Comparison of ENCODE assay signal across 17 cellular contexts in genomic region chr2:105112345-105112744, GRCh38.
DNase-seq lines count a peak whose midpoint lies in the region; ATAC-seq, FAIRE-seq and TF ChIP-seq lines count a peak whose summit lies in the region.
"Had no signal": no experiment of that assay in that cellular context is flagged by ENCODE, and none has a peak within 500 bp of the region (broad histone marks: within the 10 kb centered on the region; RNA-seq: fewer than 3 reads in every experiment).

No MANE protein-coding gene starts in this region.

- H3K27me3 ChIP-seq in KMS-11 (ENCODE audit: insufficient read depth, low read depth), result no peaks in the 10 kb centered on the region
- no peaks in the 10 kb centered on the region for H3K27me3 ChIP-seq in WERI-Rb-1 (ENCODE audit: insufficient read depth, low read depth, severe bottlenecking)
- H3K27me3 ChIP-seq in small intestine (ENCODE audit: control insufficient read depth in 2 of 2, insufficient read depth in 2 of 2, low read length in 2 of 2), result no peaks in the 10 kb centered on the region

- H3K36me3 ChIP-seq in KMS-11 (ENCODE audit: insufficient read depth), result no peaks in the 10 kb centered on the region
- no peaks in the 10 kb centered on the region for H3K36me3 ChIP-seq in WERI-Rb-1
- peaks cover 0 to 1% of the 10 kb centered on the region in 2 donors for H3K36me3 ChIP-seq in small intestine (ENCODE audit: control insufficient read depth in 2 of 2, insufficient read depth in 2 of 2, low read length in 2 of 2)

- H3K4me1 ChIP-seq in KMS-11 (ENCODE audit: low read depth, poor library complexity, severe bottlenecking), result peaks cover 45% of the 10 kb centered on the region
- H3K4me1 ChIP-seq in small intestine (ENCODE audit: control insufficient read depth in 2 of 2, insufficient read depth in 1 of 2, low read depth in 1 of 2, low read length in 1 of 2), result no peaks in the 10 kb centered on the region

- no peak overlapping the region for H3K4me3 Mint-ChIP-seq in activated naive CD8-positive, alpha-beta T cell treated with anti-CD3 and anti-CD28 coated beads, Interleukin-2, amount 50 U/mL, for 24 hours
- H3K4me3 Mint-ChIP-seq in activated naive CD8-positive, alpha-beta T cell treated with anti-CD3 and anti-CD28 coated beads for 36 hours, result no peak overlapping the region
- H3K4me3 Mint-ChIP-seq: B cell; CD4-positive, alpha-beta T cell had no signal

- H3K9me3 ChIP-seq in WERI-Rb-1 (ENCODE audit: severe bottlenecking) (no peaks in the 10 kb centered on the region), small intestine (ENCODE audit: control insufficient read depth, low read depth) (no peaks in the 10 kb centered on the region)

- no peaks in the 10 kb centered on the region for H3K27me3 Mint-ChIP-seq in activated naive CD8-positive, alpha-beta T cell treated with anti-CD3 and anti-CD28 coated beads, Interleukin-2, amount 50 U/mL, for 24 hours
- H3K27me3 Mint-ChIP-seq in activated naive CD8-positive, alpha-beta T cell treated with anti-CD3 and anti-CD28 coated beads for 36 hours, result no peaks in the 10 kb centered on the region
- H3K27me3 Mint-ChIP-seq: B cell; CD4-positive, alpha-beta T cell had no signal

- FAIRE-seq in small intestine (lab: Jason Lieb, UNC), result no peak
- FAIRE-seq: A204.1, H54 had no signal

- H3K27ac ChIP-seq in KMS-11 (peak overlapping the region; percentile 90), WERI-Rb-1 (no peak overlapping the region), small intestine (ENCODE audit: low read depth in 1 of 2, low read length in 1 of 2) (no peak overlapping the region)

- ATAC-seq in activated naive CD8-positive, alpha-beta T cell treated with anti-CD3 and anti-CD28 coated beads, Interleukin-2, amount 50 U/mL, for 24 hours, result no peak
- ATAC-seq: HCT116 had no signal

- H3K79me2 ChIP-seq in KMS-11 (ENCODE audit: insufficient read depth, low read depth), result no peaks in the 10 kb centered on the region

- H4K20me1 ChIP-seq in KMS-11 (ENCODE audit: insufficient read depth), result no peaks in the 10 kb centered on the region

- H3K9ac ChIP-seq in KMS-11, result peak overlapping the region; percentile 52; the same call in 1 of the 2 replicates

- TF ChIP-seq CTCF in KMS-11 (conservative IDR thresholded peaks at IDR 0.05; ENCODE audit: low read depth, low read length), result no peak
- TF ChIP-seq CTCF in WERI-Rb-1 (IDR thresholded peaks at IDR 0.05; ENCODE audit: low read depth, low read length), result no peak

- no peak overlapping the region for H3K4me3 ChIP-seq in KMS-11 (IDR thresholded peaks at IDR 0.05; ENCODE audit: insufficient read depth, low read depth, low read length)
- no peak overlapping the region for H3K4me3 ChIP-seq in WERI-Rb-1 (ENCODE audit: low read depth, low read length)
- H3K4me3 ChIP-seq in small intestine (ENCODE audit: low read depth in 1 of 2, low read length in 2 of 2), result no peak overlapping the region

- no peak overlapping the region; the same call in 1 of the 2 replicates for H2AFZ ChIP-seq in KMS-11 (ENCODE audit: low read depth)

- no peaks in the 10 kb centered on the region for H3K36me3 Mint-ChIP-seq in activated naive CD8-positive, alpha-beta T cell treated with anti-CD3 and anti-CD28 coated beads, Interleukin-2, amount 50 U/mL, for 24 hours (ENCODE audit: low read depth)
- H3K36me3 Mint-ChIP-seq in activated naive CD8-positive, alpha-beta T cell treated with anti-CD3 and anti-CD28 coated beads for 36 hours, result no peaks in the 10 kb centered on the region

- H3K4me2 ChIP-seq in KMS-11, result peak overlapping the region; percentile 68

- 68 to 81% (median 74%) methylated on average over 12 of the region's 12 CpGs for WGBS in small intestine, 3 donors

- H3K9me3 Mint-ChIP-seq in activated naive CD8-positive, alpha-beta T cell treated with anti-CD3 and anti-CD28 coated beads, Interleukin-2, amount 50 U/mL, for 24 hours, result no peaks in the 10 kb centered on the region
- H3K9me3 Mint-ChIP-seq in activated naive CD8-positive, alpha-beta T cell treated with anti-CD3 and anti-CD28 coated beads for 36 hours, result no peaks in the 10 kb centered on the region
- H3K9me3 Mint-ChIP-seq: CD4-positive, alpha-beta T cell had no signal

- H3K4me1 Mint-ChIP-seq in activated naive CD8-positive, alpha-beta T cell treated with anti-CD3 and anti-CD28 coated beads, Interleukin-2, amount 50 U/mL, for 24 hours, result no peaks in the 10 kb centered on the region
- no peaks in the 10 kb centered on the region for H3K4me1 Mint-ChIP-seq in activated naive CD8-positive, alpha-beta T cell treated with anti-CD3 and anti-CD28 coated beads for 36 hours
- H3K4me1 Mint-ChIP-seq: B cell had no signal

- DNase-seq in activated naive CD8-positive, alpha-beta T cell treated with anti-CD3 and anti-CD28 coated beads, Interleukin-2, amount 50 U/mL, for 24 hours, result no peak
- no peak for DNase-seq in activated naive CD8-positive, alpha-beta T cell treated with anti-CD3 and anti-CD28 coated beads for 36 hours
- DNase-seq in WERI-Rb-1 (peak; percentile 79), small intestine (peak; percentile 15), NCI-H1436 treated with DMSO at 0.1 percent for 48 hours (lab: John Stamatoyannopoulos, UW) (no peak), NCI-H1930 (lab: John Stamatoyannopoulos, UW) (no peak)
- no peak for DNase-seq in NK-92 treated with Interleukin-12 subunit alpha and Interleukin-12 subunit beta, amount 100 ng/mL, for 24 hours (lab: John Stamatoyannopoulos, UW)
- DNase-seq: C1 segment of cervical spinal cord; Calu3; CD4-positive, alpha-beta T cell; DMS53; IMR-90 had no signal

- peak overlapping the region; percentile 66 for H3K27ac Mint-ChIP-seq in activated naive CD8-positive, alpha-beta T cell treated with anti-CD3 and anti-CD28 coated beads, Interleukin-2, amount 50 U/mL, for 24 hours
- H3K27ac Mint-ChIP-seq in activated naive CD8-positive, alpha-beta T cell treated with anti-CD3 and anti-CD28 coated beads for 36 hours, result no peak overlapping the region
- H3K27ac Mint-ChIP-seq: B cell; CD4-positive, alpha-beta T cell had no signal

Comparison
In these comparisons a context has a peak if more than half of its experiments do, and no peak if none do; other contexts are left out.
1. DNase-seq: peak in WERI-Rb-1 (single experiment) and small intestine (single experiment); none in activated naive CD8-positive, alpha-beta T cell treated with anti-CD3 and anti-CD28 coated beads, Interleukin-2, amount 50 U/mL, for 24 hours (single experiment), activated naive CD8-positive, alpha-beta T cell treated with anti-CD3 and anti-CD28 coated beads for 36 hours (single experiment), NCI-H1436 treated with DMSO at 0.1 percent for 48 hours (single experiment), NK-92 treated with Interleukin-12 subunit alpha and Interleukin-12 subunit beta, amount 100 ng/mL, for 24 hours (single experiment) and NCI-H1930 (0 of 2).